In genomic region chr1:162697140-162697895, GRCh38 we compare ENCODE assay signal across 1 cellular context.
TF ChIP-seq lines count a peak whose summit lies in the region.

No MANE protein-coding gene starts in this region.

TF ChIP-seq in GM23338, 12 proteins besides CTCF, POLR2A, EP300 and RAD21 (continued from another document):
- TF ChIP-seq, protein P1, sequence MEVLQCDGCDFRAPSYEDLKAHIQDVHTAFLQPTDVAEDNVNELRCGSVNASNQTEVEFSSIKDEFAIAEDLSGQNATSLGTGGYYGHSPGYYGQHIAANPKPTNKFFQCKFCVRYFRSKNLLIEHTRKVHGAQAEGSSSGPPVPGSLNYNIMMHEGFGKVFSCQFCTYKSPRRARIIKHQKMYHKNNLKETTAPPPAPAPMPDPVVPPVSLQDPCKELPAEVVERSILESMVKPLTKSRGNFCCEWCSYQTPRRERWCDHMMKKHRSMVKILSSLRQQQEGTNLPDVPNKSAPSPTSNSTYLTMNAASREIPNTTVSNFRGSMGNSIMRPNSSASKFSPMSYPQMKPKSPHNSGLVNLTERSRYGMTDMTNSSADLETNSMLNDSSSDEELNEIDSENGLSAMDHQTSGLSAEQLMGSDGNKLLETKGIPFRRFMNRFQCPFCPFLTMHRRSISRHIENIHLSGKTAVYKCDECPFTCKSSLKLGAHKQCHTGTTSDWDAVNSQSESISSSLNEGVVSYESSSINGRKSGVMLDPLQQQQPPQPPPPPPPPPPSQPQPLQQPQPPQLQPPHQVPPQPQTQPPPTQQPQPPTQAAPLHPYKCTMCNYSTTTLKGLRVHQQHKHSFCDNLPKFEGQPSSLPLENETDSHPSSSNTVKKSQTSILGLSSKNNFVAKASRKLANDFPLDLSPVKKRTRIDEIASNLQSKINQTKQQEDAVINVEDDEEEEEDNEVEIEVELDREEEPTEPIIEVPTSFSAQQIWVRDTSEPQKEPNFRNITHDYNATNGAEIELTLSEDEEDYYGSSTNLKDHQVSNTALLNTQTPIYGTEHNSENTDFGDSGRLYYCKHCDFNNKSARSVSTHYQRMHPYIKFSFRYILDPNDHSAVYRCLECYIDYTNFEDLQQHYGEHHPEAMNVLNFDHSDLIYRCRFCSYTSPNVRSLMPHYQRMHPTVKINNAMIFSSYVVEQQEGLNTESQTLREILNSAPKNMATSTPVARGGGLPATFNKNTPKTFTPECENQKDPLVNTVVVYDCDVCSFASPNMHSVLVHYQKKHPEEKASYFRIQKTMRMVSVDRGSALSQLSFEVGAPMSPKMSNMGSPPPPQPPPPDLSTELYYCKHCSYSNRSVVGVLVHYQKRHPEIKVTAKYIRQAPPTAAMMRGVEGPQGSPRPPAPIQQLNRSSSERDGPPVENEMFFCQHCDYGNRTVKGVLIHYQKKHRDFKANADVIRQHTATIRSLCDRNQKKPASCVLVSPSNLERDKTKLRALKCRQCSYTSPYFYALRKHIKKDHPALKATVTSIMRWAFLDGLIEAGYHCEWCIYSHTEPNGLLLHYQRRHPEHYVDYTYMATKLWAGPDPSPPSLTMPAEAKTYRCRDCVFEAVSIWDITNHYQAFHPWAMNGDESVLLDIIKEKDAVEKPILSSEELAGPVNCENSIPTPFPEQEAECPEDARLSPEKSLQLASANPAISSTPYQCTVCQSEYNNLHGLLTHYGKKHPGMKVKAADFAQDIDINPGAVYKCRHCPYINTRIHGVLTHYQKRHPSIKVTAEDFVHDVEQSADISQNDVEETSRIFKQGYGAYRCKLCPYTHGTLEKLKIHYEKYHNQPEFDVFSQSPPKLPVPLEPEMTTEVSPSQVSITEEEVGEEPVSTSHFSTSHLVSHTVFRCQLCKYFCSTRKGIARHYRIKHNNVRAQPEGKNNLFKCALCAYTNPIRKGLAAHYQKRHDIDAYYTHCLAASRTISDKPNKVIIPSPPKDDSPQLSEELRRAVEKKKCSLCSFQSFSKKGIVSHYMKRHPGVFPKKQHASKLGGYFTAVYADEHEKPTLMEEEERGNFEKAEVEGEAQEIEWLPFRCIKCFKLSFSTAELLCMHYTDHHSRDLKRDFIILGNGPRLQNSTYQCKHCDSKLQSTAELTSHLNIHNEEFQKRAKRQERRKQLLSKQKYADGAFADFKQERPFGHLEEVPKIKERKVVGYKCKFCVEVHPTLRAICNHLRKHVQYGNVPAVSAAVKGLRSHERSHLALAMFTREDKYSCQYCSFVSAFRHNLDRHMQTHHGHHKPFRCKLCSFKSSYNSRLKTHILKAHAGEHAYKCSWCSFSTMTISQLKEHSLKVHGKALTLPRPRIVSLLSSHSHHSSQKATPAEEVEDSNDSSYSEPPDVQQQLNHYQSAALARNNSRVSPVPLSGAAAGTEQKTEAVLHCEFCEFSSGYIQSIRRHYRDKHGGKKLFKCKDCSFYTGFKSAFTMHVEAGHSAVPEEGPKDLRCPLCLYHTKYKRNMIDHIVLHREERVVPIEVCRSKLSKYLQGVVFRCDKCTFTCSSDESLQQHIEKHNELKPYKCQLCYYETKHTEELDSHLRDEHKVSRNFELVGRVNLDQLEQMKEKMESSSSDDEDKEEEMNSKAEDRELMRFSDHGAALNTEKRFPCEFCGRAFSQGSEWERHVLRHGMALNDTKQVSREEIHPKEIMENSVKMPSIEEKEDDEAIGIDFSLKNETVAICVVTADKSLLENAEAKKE (CRISPR knock-in tag; IDR thresholded peaks at IDR 0.05): no peak
- TF ChIP-seq ZNF331 (CRISPR knock-in tag; IDR thresholded peaks at IDR 0.05; ENCODE audit: low read depth): no peak
